Comparison of ENCODE assay signal across 23 cellular contexts in the genomic region with DNA sequence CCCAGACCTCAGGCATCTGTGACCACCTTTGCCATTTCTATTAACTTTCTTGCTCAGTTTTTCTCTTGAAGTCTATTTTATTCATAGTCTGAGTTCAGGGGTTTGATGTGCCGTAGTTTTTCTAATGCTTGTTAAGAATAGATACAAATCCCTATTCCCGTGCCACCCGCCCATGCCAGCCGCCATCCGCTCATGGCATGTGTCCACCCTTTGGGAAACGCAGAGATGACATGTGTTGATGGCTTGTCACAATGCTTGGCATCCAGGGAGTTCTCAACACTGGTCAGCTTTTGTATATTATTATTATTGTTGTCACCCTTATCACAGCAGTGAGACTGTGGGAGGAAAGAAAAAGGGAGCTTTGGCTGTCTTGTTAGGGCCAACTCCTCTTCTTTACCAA. TPM values are rescaled to one million over a fixed set of nuclear protein-coding genes. Genes with fewer than 3 reads are reported as not detected.
"Had no signal": no experiment of that assay in that cellular context is flagged by ENCODE, and none has a peak within 500 bp of the region (broad histone marks: within the 10 kb centered on the region; RNA-seq: fewer than 3 reads in every experiment).

No MANE protein-coding gene starts in this region.

- ATAC-seq: activated naive CD4-positive, alpha-beta T cell treated with anti-CD3 and anti-CD28 coated beads, Interleukin-2, amount 50 U/mL, for 72 hours; heart left ventricle; natural killer cell treated with Interleukin-12 subunit alpha and Interleukin-12 subunit beta and Interleukin-15 and Interleukin-18, amount 100 ng/mL, for 72 hours; sciatic nerve; stimulated activated naive B cell treated with anti-CD40 and anti-IgM and Interleukin-4, amounts not matched to agents 10 μg/mL and 1 μg/mL and 100 μg/mL, for 72 hours had no signal

- H3K9me3 ChIP-seq: heart left ventricle, suprapubic skin, tibial artery had no signal

- DNase-seq: activated CD4-positive, alpha-beta memory T cell treated with anti-CD3 and anti-CD28 coated beads for 36 hours; activated CD4-positive, alpha-beta T cell treated with anti-CD3 and anti-CD28 coated beads for 48 hours; activated CD4-positive, CD25-positive, alpha-beta regulatory T cell; activated CD8-positive, alpha-beta memory T cell treated with anti-CD3 and anti-CD28 coated beads, Interleukin-2, amount 50 U/mL, for 4 hours; activated T-cell treated with anti-CD3 and anti-CD28 coated beads, Interleukin-2, amount 50 U/mL, for 1 hour; anterior cingulate cortex; cortex of kidney; hypothalamus; retina; stimulated activated CD4-positive, alpha-beta T cell treated with anti-CD3 and anti-CD28 coated beads, Interleukin-2, amount 100 ng/mL, for 24 hours; stimulated activated naive B cell treated with anti-CD40 and anti-IgM and Interleukin-4, amounts not matched to agents 10 μg/mL and 1 μg/mL and 100 μg/mL, for 72 hours had no signal

- H3K36me3 Mint-ChIP-seq: activated CD4-positive, alpha-beta memory T cell treated with anti-CD3 and anti-CD28 coated beads for 36 hours; activated naive CD4-positive, alpha-beta T cell treated with anti-CD3 and anti-CD28 coated beads, Interleukin-2, amount 50 U/mL, for 72 hours; natural killer cell treated with Interleukin-12 subunit alpha and Interleukin-12 subunit beta and Interleukin-15 and Interleukin-18, amount 100 ng/mL, for 72 hours; stimulated activated naive B cell treated with anti-CD40 and anti-IgM and Interleukin-4, amounts not matched to agents 10 μg/mL and 1 μg/mL and 100 μg/mL, for 72 hours had no signal

- H3K4me3 ChIP-seq: heart left ventricle, SK-N-MC, smooth muscle cell, suprapubic skin, tibial artery had no signal

- H3K27ac Mint-ChIP-seq: activated CD4-positive, alpha-beta memory T cell treated with anti-CD3 and anti-CD28 coated beads for 36 hours; memory B cell; natural killer cell treated with Interleukin-12 subunit alpha and Interleukin-12 subunit beta and Interleukin-15 and Interleukin-18, amount 100 ng/mL, for 72 hours; progenitor cell of endocrine pancreas; stimulated activated naive B cell treated with anti-CD40 and anti-IgM and Interleukin-4, amounts not matched to agents 10 μg/mL and 1 μg/mL and 100 μg/mL, for 72 hours had no signal

- H3K4me1 Mint-ChIP-seq: memory B cell; stimulated activated naive B cell treated with anti-CD40 and anti-IgM and Interleukin-4, amounts not matched to agents 10 μg/mL and 1 μg/mL and 100 μg/mL, for 72 hours had no signal

- H3K9me3 Mint-ChIP-seq: activated CD4-positive, alpha-beta memory T cell treated with anti-CD3 and anti-CD28 coated beads for 36 hours; activated naive CD4-positive, alpha-beta T cell treated with anti-CD3 and anti-CD28 coated beads, Interleukin-2, amount 50 U/mL, for 72 hours; memory B cell; natural killer cell treated with Interleukin-12 subunit alpha and Interleukin-12 subunit beta and Interleukin-15 and Interleukin-18, amount 100 ng/mL, for 72 hours; stimulated activated naive B cell treated with anti-CD40 and anti-IgM and Interleukin-4, amounts not matched to agents 10 μg/mL and 1 μg/mL and 100 μg/mL, for 72 hours had no signal

- H3K27me3 Mint-ChIP-seq: activated CD4-positive, alpha-beta memory T cell treated with anti-CD3 and anti-CD28 coated beads for 36 hours; memory B cell; natural killer cell treated with Interleukin-12 subunit alpha and Interleukin-12 subunit beta and Interleukin-15 and Interleukin-18, amount 100 ng/mL, for 72 hours; stimulated activated naive B cell treated with anti-CD40 and anti-IgM and Interleukin-4, amounts not matched to agents 10 μg/mL and 1 μg/mL and 100 μg/mL, for 72 hours had no signal

- H3K36me3 ChIP-seq: heart left ventricle, suprapubic skin, tibial artery had no signal

- H3K27ac ChIP-seq: heart left ventricle, SK-N-MC, suprapubic skin, tibial artery had no signal

- H3K4me3 Mint-ChIP-seq: activated CD4-positive, alpha-beta memory T cell treated with anti-CD3 and anti-CD28 coated beads for 36 hours; memory B cell; natural killer cell treated with Interleukin-12 subunit alpha and Interleukin-12 subunit beta and Interleukin-15 and Interleukin-18, amount 100 ng/mL, for 72 hours; stimulated activated naive B cell treated with anti-CD40 and anti-IgM and Interleukin-4, amounts not matched to agents 10 μg/mL and 1 μg/mL and 100 μg/mL, for 72 hours had no signal

- H3K27me3 ChIP-seq: heart left ventricle, suprapubic skin, tibial artery had no signal

RNA-seq across cellular contexts. Expression of gene ANGPTL2, which starts 17.3 kb away (rescaled TPM):
- total RNA-seq: activated CD4-positive, alpha-beta memory T cell treated with anti-CD3 and anti-CD28 coated beads for 36 hours; activated CD8-positive, alpha-beta memory T cell treated with anti-CD3 and anti-CD28 coated beads for 36 hours; activated naive CD4-positive, alpha-beta T cell treated with anti-CD3 and anti-CD28 coated beads, Interleukin-2, amount 50 U/mL, for 72 hours; natural killer cell treated with Interleukin-12 subunit alpha and Interleukin-12 subunit beta and Interleukin-15 and Interleukin-18, amount 100 ng/mL, for 72 hours; T-helper 1 cell treated with Interleukin-12 subunit alpha and Interleukin-12 subunit beta and Interleukin-4 antibody, amounts not matched to agents 30 ng/mL and 1 ng/mL, for 36 hours had no signal
